Comparison of ENCODE assay signal across 8 cellular contexts in the genomic region with DNA sequence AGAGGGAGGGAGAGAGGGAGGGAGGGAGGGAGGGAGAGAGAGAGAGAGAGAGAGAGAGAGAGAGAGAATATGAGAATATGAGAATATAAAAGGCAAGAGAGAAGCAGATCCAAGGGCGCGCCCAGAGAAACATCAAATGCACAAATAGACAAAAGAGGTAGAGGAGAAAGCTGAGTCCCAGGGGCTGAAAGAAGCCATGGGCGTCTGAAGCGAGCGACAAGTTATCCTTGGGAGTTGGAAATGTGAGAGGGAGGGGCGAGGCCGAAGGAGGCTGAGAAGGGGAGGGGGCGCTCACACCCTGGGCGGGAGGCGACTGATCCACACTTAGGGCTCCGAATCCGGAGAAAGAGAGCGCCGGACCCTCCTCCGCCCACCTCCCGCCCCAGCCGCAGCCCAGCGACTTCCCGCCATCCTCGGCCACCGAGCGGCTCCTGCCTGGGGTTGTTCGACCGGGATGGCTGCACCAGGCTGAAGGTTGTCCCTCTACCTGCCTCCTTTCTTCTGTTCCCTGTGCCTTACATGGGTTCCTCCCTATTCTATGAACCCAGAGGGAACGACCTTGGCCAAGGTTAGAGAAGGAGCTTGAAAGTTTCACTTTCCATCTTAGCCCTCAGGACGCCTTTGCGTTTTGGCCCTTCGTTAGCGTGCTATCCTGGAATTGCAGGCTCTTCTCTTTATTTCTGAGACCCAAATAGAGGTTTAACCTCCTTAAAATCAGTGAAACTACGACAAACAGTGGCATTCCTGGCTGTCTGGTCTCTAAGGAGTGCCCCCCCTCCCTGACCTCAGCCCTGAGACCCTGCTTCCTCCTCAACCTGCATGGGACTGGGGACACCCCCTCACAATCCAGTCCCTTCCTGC. TPM values are rescaled to one million over a fixed set of nuclear protein-coding genes. Genes with fewer than 3 reads are reported as not detected.
A peak's percentile ranks its signal among the peaks of the same experiment; 100 is the strongest.
DNase-seq lines count a peak whose midpoint lies in the region; ATAC-seq and TF ChIP-seq lines count a peak whose summit lies in the region.

No MANE protein-coding gene starts in this region.

- peaks cover 85% of the 10 kb centered on the region for H3K27me3 ChIP-seq in hepatocyte

- H3K4me3 ChIP-seq in hepatocyte = peak overlapping the region; percentile 18

- ATAC-seq in stimulated activated naive B cell treated with anti-CD40 and anti-IgM and Interleukin-4, amounts not matched to agents 10 μg/mL and 1 μg/mL and 100 μg/mL, for 72 hours (replicated peaks) = no peak
- no peak for ATAC-seq in GM21381 (IDR thresholded peaks at IDR 0.05; ENCODE audit: unreplicated experiment)
- no peak for ATAC-seq in GM21786 (IDR thresholded peaks at IDR 0.05; ENCODE audit: unreplicated experiment)

- no peaks in the 10 kb centered on the region for H3K79me2 ChIP-seq in hepatocyte

- peak overlapping the region; percentile 75 for H3K4me2 ChIP-seq in hepatocyte

- peaks cover 16% of the 10 kb centered on the region for H3K4me1 Mint-ChIP-seq in T-helper 1 cell treated with Interleukin-12 subunit alpha and Interleukin-12 subunit beta and Interleukin-4 antibody, amounts not matched to agents 30 μg/mL and 1 μg/mL, for 36 hours (ENCODE audit: low read depth)
- peaks cover 17 to 29% of the 10 kb centered on the region in 2 donors for H3K4me1 Mint-ChIP-seq in stimulated activated naive B cell treated with anti-CD40 and anti-IgM and Interleukin-4, amounts not matched to agents 10 μg/mL and 1 μg/mL and 100 μg/mL, for 72 hours

- no peaks in the 10 kb centered on the region for H3K9me3 Mint-ChIP-seq in T-helper 1 cell treated with Interleukin-12 subunit alpha and Interleukin-12 subunit beta and Interleukin-4 antibody, amounts not matched to agents 30 μg/mL and 1 μg/mL, for 36 hours
- no peaks in the 10 kb centered on the region for H3K9me3 Mint-ChIP-seq in stimulated activated naive B cell treated with anti-CD40 and anti-IgM and Interleukin-4, amounts not matched to agents 10 μg/mL and 1 μg/mL and 100 μg/mL, for 72 hours

- H3K27me3 Mint-ChIP-seq in T-helper 1 cell treated with Interleukin-12 subunit alpha and Interleukin-12 subunit beta and Interleukin-4 antibody, amounts not matched to agents 30 μg/mL and 1 μg/mL, for 36 hours (ENCODE audit: low read depth) = peaks cover 85% of the 10 kb centered on the region
- H3K27me3 Mint-ChIP-seq in stimulated activated naive B cell treated with anti-CD40 and anti-IgM and Interleukin-4, amounts not matched to agents 10 μg/mL and 1 μg/mL and 100 μg/mL, for 72 hours = peaks cover 66 to 78% of the 10 kb centered on the region in 2 donors

- TF ChIP-seq CTCF in hepatocyte (IDR thresholded peaks at IDR 0.05; ENCODE audit: poor library complexity) = no peak

- DNase-seq in T-helper 1 cell = no peak
- DNase-seq in RPMI8226 = peak; percentile 29
- no peak for DNase-seq in hepatocyte (ENCODE audit: low spot score)
- DNase-seq in stimulated activated naive B cell treated with anti-CD40 and anti-IgM and Interleukin-4, amounts not matched to agents 10 μg/mL and 1 μg/mL and 100 μg/mL, for 72 hours = no peak
- no peak for DNase-seq in NCI-H187 treated with DMSO at 0.1 percent for 48 hours (lab: John Stamatoyannopoulos, UW)

- H3K27ac Mint-ChIP-seq in T-helper 1 cell treated with Interleukin-12 subunit alpha and Interleukin-12 subunit beta and Interleukin-4 antibody, amounts not matched to agents 30 μg/mL and 1 μg/mL, for 36 hours = no peak overlapping the region
- peak overlapping the region; percentile 51 for H3K27ac Mint-ChIP-seq in stimulated activated naive B cell treated with anti-CD40 and anti-IgM and Interleukin-4, amounts not matched to agents 10 μg/mL and 1 μg/mL and 100 μg/mL, for 72 hours

- H3K27ac ChIP-seq in hepatocyte = no peak overlapping the region

- no peaks in the 10 kb centered on the region for H3K4me1 ChIP-seq in hepatocyte (ENCODE audit: insufficient read depth)

- H3K9me3 ChIP-seq in hepatocyte (ENCODE audit: low read depth) = no peaks in the 10 kb centered on the region

- H3K9me2 ChIP-seq in hepatocyte (replicated peaks; ENCODE audit: insufficient read depth) = no peaks in the 10 kb centered on the region

- H2AFZ ChIP-seq in hepatocyte = peak overlapping the region; percentile 52

- WGBS in hepatocyte (ENCODE audit: low lambda C conversion rate, missing lambda C conversion rate) = 3% methylated on average over 12 of the region's 30 CpGs

- H3K36me3 Mint-ChIP-seq in T-helper 1 cell treated with Interleukin-12 subunit alpha and Interleukin-12 subunit beta and Interleukin-4 antibody, amounts not matched to agents 30 μg/mL and 1 μg/mL, for 36 hours (ENCODE audit: low read depth) = peaks cover 2% of the 10 kb centered on the region
- H3K36me3 Mint-ChIP-seq in stimulated activated naive B cell treated with anti-CD40 and anti-IgM and Interleukin-4, amounts not matched to agents 10 μg/mL and 1 μg/mL and 100 μg/mL, for 72 hours = no peaks in the 10 kb centered on the region

- H3K4me3 Mint-ChIP-seq in T-helper 1 cell treated with Interleukin-12 subunit alpha and Interleukin-12 subunit beta and Interleukin-4 antibody, amounts not matched to agents 30 μg/mL and 1 μg/mL, for 36 hours = peak overlapping the region; percentile 86
- H3K4me3 Mint-ChIP-seq in stimulated activated naive B cell treated with anti-CD40 and anti-IgM and Interleukin-4, amounts not matched to agents 10 μg/mL and 1 μg/mL and 100 μg/mL, for 72 hours = peak overlapping the region; percentile 75 to 81

- H3K36me3 ChIP-seq in hepatocyte (replicated peaks; ENCODE audit: insufficient read depth, low read depth) = no peaks in the 10 kb centered on the region

- H4K20me1 ChIP-seq in hepatocyte (ENCODE audit: insufficient read depth, poor library complexity, severe bottlenecking) = no peaks in the 10 kb centered on the region

RNA-seq across cellular contexts. Expression of gene HOXB9, which starts 21.2 kb away (rescaled TPM):
- total RNA-seq in hepatocyte = 1.5 and 2.1 TPM in 2 replicates
- 0.73 and 2.5 TPM in 2 replicates for polyA plus RNA-seq in hepatocyte

RNA-seq across cellular contexts. Expression of gene HOXB8, which starts 32.2 kb away (rescaled TPM):
- total RNA-seq in hepatocyte = 0.57 and 1.6 TPM in 2 replicates
- 0.31 and 1.3 TPM in 2 replicates for polyA plus RNA-seq in hepatocyte

RNA-seq across cellular contexts. Expression of gene HOXB7, which starts 36.5 kb away (rescaled TPM):
- 4.1 and 6.7 TPM in 2 replicates for total RNA-seq in hepatocyte
- polyA plus RNA-seq in hepatocyte = 13.7 and 15.9 TPM in 2 replicates

RNA-seq across cellular contexts. Expression of gene HOXB6, which starts 42.5 kb away (rescaled TPM):
- total RNA-seq in hepatocyte = 4.1 and 4.8 TPM in 2 replicates
- 7.7 and 12.9 TPM in 2 replicates for polyA plus RNA-seq in hepatocyte

RNA-seq across cellular contexts. Expression of gene HOXB5, which starts 53.8 kb away (rescaled TPM):
- 0.27 and 0.36 TPM in 2 replicates for total RNA-seq in hepatocyte
- polyA plus RNA-seq in hepatocyte = 3.3 and 4.4 TPM in 2 replicates
